Comparison of ENCODE assay signal across 20 cellular contexts in the genomic region with DNA sequence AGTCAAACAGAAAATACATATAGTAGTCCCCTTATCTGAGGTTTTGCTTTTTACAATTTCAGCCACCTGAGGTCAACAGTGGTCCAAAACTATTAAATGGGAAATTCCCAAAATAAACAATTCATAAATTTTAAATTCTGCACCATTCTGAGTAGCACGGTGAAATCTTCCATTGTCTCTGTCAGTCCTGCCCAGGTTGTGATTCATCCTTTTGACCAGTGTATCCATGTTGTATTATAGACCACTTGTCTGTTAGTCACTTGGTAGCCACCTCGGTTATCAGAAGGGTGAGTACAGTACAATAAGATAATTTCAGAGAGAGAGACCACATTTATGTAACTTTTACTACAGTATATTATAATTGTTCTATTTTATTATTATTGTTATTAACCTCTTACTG. TPM values are rescaled to one million over a fixed set of nuclear protein-coding genes. Genes with fewer than 3 reads are reported as not detected.
DNase-seq lines count a peak whose midpoint lies in the region; ATAC-seq, FAIRE-seq and TF ChIP-seq lines count a peak whose summit lies in the region.
"Had no signal": no experiment of that assay in that cellular context is flagged by ENCODE, and none has a peak within 500 bp of the region (broad histone marks: within the 10 kb centered on the region; RNA-seq: fewer than 3 reads in every experiment).

No MANE protein-coding gene starts in this region.

- no peaks in the 10 kb centered on the region for H3K9me3 ChIP-seq in smooth muscle cell (replicated peaks; ENCODE audit: low read depth)
- H3K9me3 ChIP-seq: SK-N-SH had no signal

- H3F3A ChIP-seq in smooth muscle cell (ENCODE audit: low read depth), result no peaks in the 10 kb centered on the region

- DNase-seq in HT1080 (ENCODE audit: low read depth) (peak; percentile 66), RWPE1 (ENCODE audit: low spot score) (peak; percentile 8), bronchial epithelial cell (ENCODE audit: low read depth) (peak; percentile 44), iris pigment epithelial cell (ENCODE audit: low read depth) (peak; percentile 7), smooth muscle cell (lab: John Stamatoyannopoulos, UW; ENCODE audit: unreplicated experiment) (no peak), left cardiac atrium (no peak), NCI-H146 treated with DMSO at 0.1 percent for 48 hours (lab: John Stamatoyannopoulos, UW; ENCODE audit: unreplicated experiment) (no peak)
- no peak for DNase-seq in activated CD4-positive, alpha-beta T cell treated with anti-CD3 and anti-CD28 coated beads, Interleukin-2, amount 10 ng/mL, durations not matched to agents 24 days and 14 days
- DNase-seq: COR-L47, H7, NCI-H1436, NCI-H2029 treated with DMSO at 0.1 percent for 48 hours, NCI-H2171 treated with DMSO at 0.1 percent for 48 hours, NCI-H446 treated with DMSO at 0.1 percent for 48 hours, NCI-H748 treated with DMSO at 0.1 percent for 48 hours, OCI-M1, Right ventricle myocardium superior, SK-N-SH had no signal

- no peak for ATAC-seq in left cardiac atrium

- no peaks in the 10 kb centered on the region for H3K79me2 ChIP-seq in smooth muscle cell (ENCODE audit: low read depth)

- no peak for TF ChIP-seq CTCF in RWPE1 (conservative IDR thresholded peaks at IDR 0.05; ENCODE audit: low read depth)
- no peak for TF ChIP-seq CTCF in bronchial epithelial cell (IDR thresholded peaks at IDR 0.05; ENCODE audit: insufficient read depth, low read length, severe bottlenecking)
- TF ChIP-seq CTCF in smooth muscle cell (IDR thresholded peaks at IDR 0.05; ENCODE audit: borderline replicate concordance, insufficient read depth, poor library complexity, severe bottlenecking), result no peak

- no peak overlapping the region for H3K27ac Mint-ChIP-seq in activated CD4-positive, alpha-beta T cell treated with anti-CD3 and anti-CD28 coated beads, Interleukin-2, amount 10 ng/mL, durations not matched to agents 24 days and 14 days

- H3K4me3 ChIP-seq in bronchial epithelial cell (ENCODE audit: low read depth, low read length) (no peak overlapping the region), smooth muscle cell (no peak overlapping the region)

- H3K9ac ChIP-seq in smooth muscle cell (ENCODE audit: low read depth), result no peak overlapping the region
- H3K9ac ChIP-seq: SK-N-SH had no signal

- H3K27me3 ChIP-seq in bronchial epithelial cell (ENCODE audit: control insufficient read depth, insufficient read depth, low read length) (no peaks in the 10 kb centered on the region), smooth muscle cell (ENCODE audit: low read depth) (no peaks in the 10 kb centered on the region)

- 74% methylated on average over 2 of the region's 2 CpGs for WGBS in smooth muscle cell (ENCODE audit: low lambda C conversion rate)

- no peak overlapping the region for H2AFZ ChIP-seq in smooth muscle cell (ENCODE audit: low read depth)

- no peak overlapping the region for H3K4me3 Mint-ChIP-seq in activated CD4-positive, alpha-beta T cell treated with anti-CD3 and anti-CD28 coated beads, Interleukin-2, amount 10 ng/mL, durations not matched to agents 24 days and 14 days
- H3K4me3 Mint-ChIP-seq: CD14-positive monocyte had no signal

- H3K27ac ChIP-seq in RWPE1, result no peak overlapping the region
- H3K27ac ChIP-seq in smooth muscle cell (ENCODE audit: low read depth), result no peak overlapping the region

- no peaks in the 10 kb centered on the region for H3K4me1 ChIP-seq in smooth muscle cell (ENCODE audit: low read depth)

- H3K4me1 Mint-ChIP-seq in activated CD4-positive, alpha-beta T cell treated with anti-CD3 and anti-CD28 coated beads, Interleukin-2, amount 10 ng/mL, durations not matched to agents 24 days and 14 days, result peaks cover 6% of the 10 kb centered on the region

- H3K4me2 ChIP-seq in smooth muscle cell, result no peak overlapping the region
- H3K4me2 ChIP-seq: SK-N-SH had no signal

- CTCF ChIA-PET in RWPE1 (lab: Yijun Ruan, JAX), result no interaction called here

- H3K36me3 Mint-ChIP-seq in activated CD4-positive, alpha-beta T cell treated with anti-CD3 and anti-CD28 coated beads, Interleukin-2, amount 10 ng/mL, durations not matched to agents 24 days and 14 days (ENCODE audit: low read depth), result peaks cover 2% of the 10 kb centered on the region
- H3K36me3 Mint-ChIP-seq: CD14-positive monocyte had no signal

- H3K36me3 ChIP-seq in bronchial epithelial cell (ENCODE audit: control insufficient read depth, insufficient read depth, low read length) (no peaks in the 10 kb centered on the region), smooth muscle cell (ENCODE audit: low read depth) (no peaks in the 10 kb centered on the region)

- FAIRE-seq in bronchial epithelial cell (lab: Jason Lieb, UNC), result no peak
- FAIRE-seq: HTR-8/SVneo had no signal

- H4K20me1 ChIP-seq in smooth muscle cell (ENCODE audit: low read depth), result no peaks in the 10 kb centered on the region

- POLR2A ChIA-PET in RWPE1 (lab: Yijun Ruan, JAX; ENCODE audit: low non-redundant PET), result no interaction called here

- intact Hi-C loops in left cardiac atrium (cut with DNase I), result no loop called here
- intact Hi-C loops in activated CD4-positive, alpha-beta T cell treated with anti-CD3 and anti-CD28 coated beads, Interleukin-2, amount 10 ng/mL, durations not matched to agents 24 days and 14 days (cut with micrococcal nuclease), result no loop called here

- H3K27me3 Mint-ChIP-seq in activated CD4-positive, alpha-beta T cell treated with anti-CD3 and anti-CD28 coated beads, Interleukin-2, amount 10 ng/mL, durations not matched to agents 24 days and 14 days, result peaks cover 9% of the 10 kb centered on the region

- no peaks in the 10 kb centered on the region for H3K9me3 Mint-ChIP-seq in activated CD4-positive, alpha-beta T cell treated with anti-CD3 and anti-CD28 coated beads, Interleukin-2, amount 10 ng/mL, durations not matched to agents 24 days and 14 days

RNA-seq across cellular contexts. Expression of gene CCDC152, which starts 2.8 kb away (rescaled TPM):
- 0.03 TPM in 1 of 2 replicates, not detected in the other for total RNA-seq in HT1080 (2014; rRNA removed; shearing (Covaris generic))
- polyA plus RNA-seq in HT1080 (2015; cell fraction: cytosol; rRNA removed), result 0.31 TPM in 1 of 2 replicates, not detected in the other
- 0.04 TPM in 1 of 2 replicates, not detected in the other for polyA plus RNA-seq in HT1080 (2015; cell fraction: nucleus; rRNA removed)
- total RNA-seq in bronchial epithelial cell (under 0.01 and 0.38 TPM in 2 replicates), smooth muscle cell (0.18 and 1.6 TPM in 2 replicates), left cardiac atrium (1 to 10 TPM; 2.3 to 2.7 TPM)
- polyA plus RNA-seq in smooth muscle cell, result 0.98 and 1.4 TPM in 2 replicates
- 6.6 and 6.9 TPM in 2 replicates for total RNA-seq in activated CD4-positive, alpha-beta T cell treated with anti-CD3 and anti-CD28 coated beads, Interleukin-2, amount 10 ng/mL, durations not matched to agents 24 days and 14 days

RNA-seq across cellular contexts. Expression of gene SELENOP, which starts 52.2 kb away (rescaled TPM):
- not detected in 2 replicates for total RNA-seq in HT1080 (2014; rRNA removed; shearing (Covaris generic))
- polyA plus RNA-seq in HT1080 (2015; cell fraction: cytosol; rRNA removed), result 0.06 TPM in 1 of 2 replicates, not detected in the other
- polyA plus RNA-seq in HT1080 (2015; cell fraction: nucleus; rRNA removed), result not detected in 2 replicates
- total RNA-seq in bronchial epithelial cell (5.8 and 17.3 TPM in 2 replicates), smooth muscle cell (11.9 and 14.0 TPM in 2 replicates), left cardiac atrium (100 to 1,000 TPM; 193 to 416 TPM)
- polyA plus RNA-seq in smooth muscle cell, result 11.1 and 12.2 TPM in 2 replicates
- not detected in 2 replicates for total RNA-seq in activated CD4-positive, alpha-beta T cell treated with anti-CD3 and anti-CD28 coated beads, Interleukin-2, amount 10 ng/mL, durations not matched to agents 24 days and 14 days

Comparison
In these comparisons a context has a peak if more than half of its experiments do, and no peak if none do; other contexts are left out.
1. DNase-seq: peak in HT1080 (single experiment), RWPE1 (single experiment), bronchial epithelial cell (single experiment) and iris pigment epithelial cell (single experiment); none in smooth muscle cell (single experiment), left cardiac atrium (single experiment), NCI-H146 treated with DMSO at 0.1 percent for 48 hours (single experiment) and activated CD4-positive, alpha-beta T cell treated with anti-CD3 and anti-CD28 coated beads, Interleukin-2, amount 10 ng/mL, durations not matched to agents 24 days and 14 days (single experiment).
2. RNA of gene SELENOP, which starts 52.2 kb away (total RNA-seq): 193 to 416 TPM in left cardiac atrium; 11.9 to 14.0 TPM in smooth muscle cell, 5.8 to 17.3 TPM in bronchial epithelial cell, not detected in HT1080 and not detected in activated CD4-positive, alpha-beta T cell treated with anti-CD3 and anti-CD28 coated beads, Interleukin-2, amount 10 ng/mL, durations not matched to agents 24 days and 14 days; every median in the first group is over 10 times any median in the second.